In genomic region chr17:48374650-48375230, GRCh38 we compare ENCODE assay signal across 8 cellular contexts. TPM values are rescaled to one million over a fixed set of nuclear protein-coding genes. Genes with fewer than 3 reads are reported as not detected.
DNase-seq lines count a peak whose midpoint lies in the region; ATAC-seq and TF ChIP-seq lines count a peak whose summit lies in the region.

No MANE protein-coding gene starts in this region.

- H3K27ac ChIP-seq in OCI-LY3 (ENCODE audit: low read length) (no peak overlapping the region), brain microvascular endothelial cell (no peak overlapping the region)

- H3K27me3 Mint-ChIP-seq in natural killer cell (ENCODE audit: low read depth in 2 of 2): no peaks in the 10 kb centered on the region

- 0 out of 2 replicates have a peak overlapping the region, but pooled peaks have one; percentile 26 for H3K4me2 ChIP-seq in OCI-LY3 (ENCODE audit: low read length)

- no peaks in the 10 kb centered on the region for H3K36me3 Mint-ChIP-seq in natural killer cell

- peaks cover 23% of the 10 kb centered on the region for H3K4me1 ChIP-seq in OCI-LY3 (ENCODE audit: low read length)

- no peak overlapping the region for H3K4me3 ChIP-seq in OCI-LY3 (ENCODE audit: low read length)
- H3K4me3 ChIP-seq in brain microvascular endothelial cell (ENCODE audit: low read depth, low read length): no peak overlapping the region

- DNase-seq in CD1c-positive myeloid dendritic cell (ENCODE audit: extremely low spot score) (peak; percentile 41), GM19240 (ENCODE audit: insufficient read length, low spot score) (peak; percentile 11), brain microvascular endothelial cell (no peak), natural killer cell (peak; percentile 25), amygdala (lab: John Stamatoyannopoulos, UW) (no peak), pons (ENCODE audit: low spot score) (no peak), DMS153 (lab: John Stamatoyannopoulos, UW) (no peak)

- no peak overlapping the region for H3K4me3 Mint-ChIP-seq in natural killer cell

- intact Hi-C loops in natural killer cell (cut with micrococcal nuclease): no loop called here

- in situ Hi-C loops in brain microvascular endothelial cell (cut with HindIII; ENCODE audit: low pct_ligation_motif_present, low sequenced_read_pairs): no loop called here

- TF ChIP-seq CTCF in OCI-LY3 (IDR thresholded peaks at IDR 0.05; ENCODE audit: low read depth, low read length) (peak; percentile 89), brain microvascular endothelial cell (IDR thresholded peaks at IDR 0.05; ENCODE audit: low read depth, low read length, missing control alignments) (peak; percentile 53), natural killer cell (IDR thresholded peaks at IDR 0.05) (peak; percentile 56)

- peak; percentile 62 to 74 (median 68) for ATAC-seq in natural killer cell

- no peaks in the 10 kb centered on the region for H3K79me2 ChIP-seq in OCI-LY3 (ENCODE audit: low read length)

- no peaks in the 10 kb centered on the region for H4K20me1 ChIP-seq in OCI-LY3 (ENCODE audit: insufficient read depth, low read length)

- no peak overlapping the region for H2AFZ ChIP-seq in OCI-LY3 (ENCODE audit: low read depth, low read length)

- peak overlapping the region in 1 of 2 donors; percentile 89 for H3K27ac Mint-ChIP-seq in natural killer cell

- no peaks in the 10 kb centered on the region for H3K9me3 Mint-ChIP-seq in natural killer cell

- no peaks in the 10 kb centered on the region for H3K27me3 ChIP-seq in OCI-LY3 (ENCODE audit: low read depth, low read length)
- H3K27me3 ChIP-seq in brain microvascular endothelial cell (replicated peaks): peaks cover 24% of the 10 kb centered on the region

- H3K36me3 ChIP-seq in OCI-LY3 (replicated peaks; ENCODE audit: low read depth, low read length) (no peaks in the 10 kb centered on the region), brain microvascular endothelial cell (replicated peaks) (no peaks in the 10 kb centered on the region)

- peaks cover 39 to 40% of the 10 kb centered on the region in 2 donors for H3K4me1 Mint-ChIP-seq in natural killer cell

- no peaks in the 10 kb centered on the region for H3K9me3 ChIP-seq in OCI-LY3 (ENCODE audit: insufficient read depth, low read length)

- no peak overlapping the region for H3K9ac ChIP-seq in OCI-LY3 (ENCODE audit: low read length)

RNA-seq across cellular contexts. Expression of gene SKAP1, which starts 55.3 kb away (rescaled TPM):
- total RNA-seq in natural killer cell: 100 to 1,000 TPM; 168 to 227 (median 190) TPM

Comparison
In these comparisons a context has a peak if more than half of its experiments do, and no peak if none do; other contexts are left out.
1. DNase-seq: peak in CD1c-positive myeloid dendritic cell (single experiment), GM19240 (single experiment) and natural killer cell (single experiment); none in brain microvascular endothelial cell (single experiment), amygdala (0 of 56), pons (single experiment) and DMS153 (single experiment).
2. Peak in every context shown above with its lines, with median percentiles within 50 percentile points of each other: CTCF ChIP-seq.